Comparison of ENCODE assay signal across 8 cellular contexts in the genomic region with DNA sequence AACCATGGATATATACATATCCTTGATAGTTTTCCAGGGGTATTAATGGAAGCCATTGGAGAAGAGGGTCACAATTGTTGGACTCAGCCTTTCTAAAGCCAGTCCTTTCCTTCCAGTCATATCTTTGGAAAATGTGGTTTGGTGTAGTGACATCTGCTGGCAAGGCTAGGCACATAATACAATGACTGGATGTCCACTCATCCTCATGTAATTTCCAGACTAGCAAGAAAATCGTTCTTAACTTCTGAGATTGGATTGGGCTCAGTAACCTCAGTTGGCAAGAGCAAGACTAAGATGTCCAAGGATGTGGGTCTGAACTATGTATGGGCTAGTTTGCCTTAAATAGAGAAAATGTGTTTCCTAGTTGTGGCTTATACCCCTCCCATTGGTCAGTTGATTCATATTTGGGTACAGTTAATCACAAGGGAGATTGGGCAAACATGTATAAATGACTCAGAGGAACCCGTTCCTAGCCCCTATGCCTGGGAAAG. TPM values are rescaled to one million over a fixed set of nuclear protein-coding genes. Genes with fewer than 3 reads are reported as not detected.
DNase-seq lines count a peak whose midpoint lies in the region; ATAC-seq and TF ChIP-seq lines count a peak whose summit lies in the region.

No MANE protein-coding gene starts in this region.

- in situ Hi-C loops in transverse colon (cut with MboI; ENCODE audit: low pct_ligation_motif_present in 1 of 4, low pct_unique_long_range_greater_than_20kb in 1 of 4, low sequenced_read_pairs in 3 of 4) = loop anchor here in 3 of 4 donors (5.0 to 10.0 kb wide), 4 partner anchors 65 to 215 kb away; a partner anchor contains a TSS

- H3K27me3 ChIP-seq in BLaER1 treated with 17β-estradiol and CSF1 and Interleukin-3, amounts not matched to agents 10 nM and 100 nM = no peaks in the 10 kb centered on the region
- H3K27me3 ChIP-seq in body of pancreas = no peaks in the 10 kb centered on the region
- H3K27me3 ChIP-seq in left lung = no peaks in the 10 kb centered on the region
- H3K27me3 ChIP-seq in transverse colon = no peaks in the 10 kb centered on the region

- peak; percentile 79 for ATAC-seq in body of pancreas
- ATAC-seq in left lung = peak; percentile 76
- no peak for ATAC-seq in HG02970 (IDR thresholded peaks at IDR 0.05; ENCODE audit: low FRiP score, unreplicated experiment)

- H3K27ac ChIP-seq in BLaER1 treated with 17β-estradiol and CSF1 and Interleukin-3, amounts not matched to agents 10 nM and 100 nM = peak overlapping the region in 10 of 11 experiments; percentile 11 to 75 (median 54); a peak in 20 of 22 replicates
- no peak overlapping the region for H3K27ac ChIP-seq in body of pancreas
- peak overlapping the region in 1 of 2 donors; percentile 22 for H3K27ac ChIP-seq in left lung
- H3K27ac ChIP-seq in transverse colon = peak overlapping the region in 3 of 4 donors; percentile 17 to 30 (median 27)

- intact Hi-C loops in body of pancreas (cut with DNase I) = loop anchor here (5.0 kb wide), 2 partner anchors 62 to 217 kb away; no protein-coding TSS in a partner anchor
- intact Hi-C loops in left lung (cut with DNase I) = loop anchor here in 1 of 2 donors (5.0 to 10.0 kb wide), 2 partner anchors 72 to 205 kb away; a partner anchor contains a TSS
- intact Hi-C loops in transverse colon (cut with DNase I; ENCODE audit: low total_unique reads) = loop anchor here (2.0 kb wide), 2 partner anchors 73 to 207 kb away; a partner anchor contains a TSS

- H4K20me1 ChIP-seq in BLaER1 treated with 17β-estradiol and CSF1 and Interleukin-3, amounts not matched to agents 10 nM and 100 nM = no peaks in the 10 kb centered on the region

- H3K4me2 ChIP-seq in BLaER1 treated with 17β-estradiol and CSF1 and Interleukin-3, amounts not matched to agents 10 nM and 100 nM = peak overlapping the region; percentile 20 to 80 (median 45)

- 7% methylated on average over 2 of the region's 2 CpGs for WGBS in body of pancreas, 2 donors
- WGBS in transverse colon (ENCODE audit: low coverage in 1 of 2), 2 donors = 0 to 11% methylated on average over 1 to 2 of the region's 2 CpGs

- no peaks in the 10 kb centered on the region for H3K9me3 ChIP-seq in BLaER1 treated with 17β-estradiol and CSF1 and Interleukin-3, amounts not matched to agents 10 nM and 100 nM (replicated peaks in 1 of 11)
- H3K9me3 ChIP-seq in body of pancreas = no peaks in the 10 kb centered on the region
- H3K9me3 ChIP-seq in left lung = no peaks in the 10 kb centered on the region
- no peaks in the 10 kb centered on the region for H3K9me3 ChIP-seq in transverse colon

- H3K4me3 ChIP-seq in BLaER1 treated with 17β-estradiol and CSF1 and Interleukin-3, amounts not matched to agents 10 nM and 100 nM = no peak overlapping the region
- no peak overlapping the region for H3K4me3 ChIP-seq in GM12875 (ENCODE audit: low read depth, low read length)
- no peak overlapping the region for H3K4me3 ChIP-seq in body of pancreas
- no peak overlapping the region for H3K4me3 ChIP-seq in left lung
- no peak overlapping the region for H3K4me3 ChIP-seq in transverse colon

- no peak for TF ChIP-seq POLR2A in body of pancreas (IDR thresholded peaks at IDR 0.05)
- TF ChIP-seq POLR2A in transverse colon (IDR thresholded peaks at IDR 0.05) = no peak

- TF ChIP-seq EP300 in transverse colon (IDR thresholded peaks at IDR 0.05; ENCODE audit: low read depth) = no peak

- peaks cover 37 to 77% (median 53%) of the 10 kb centered on the region in 10 experiments for H3K4me1 ChIP-seq in BLaER1 treated with 17β-estradiol and CSF1 and Interleukin-3, amounts not matched to agents 10 nM and 100 nM
- H3K4me1 ChIP-seq in body of pancreas (no peaks in the 10 kb centered on the region), left lung (peaks cover 17 to 19% of the 10 kb centered on the region in 2 donors), transverse colon (peaks cover 0 to 47% (median 7%) of the 10 kb centered on the region in 4 donors)

- peak overlapping the region in 6 of 11 experiments; percentile 19 to 58 (median 30); a peak in 10 of 22 replicates for H3K9ac ChIP-seq in BLaER1 treated with 17β-estradiol and CSF1 and Interleukin-3, amounts not matched to agents 10 nM and 100 nM

- DNase-seq in NCI-H748 (lab: John Stamatoyannopoulos, UW; ENCODE audit: unreplicated experiment) (peak; percentile 33), body of pancreas (peak; percentile 32 to 67 (median 51)), left lung (no peak), transverse colon (peak; percentile 28)
- no peak for DNase-seq in stimulated activated naive CD4-positive, alpha-beta T cell treated with Interleukin-2 at 50 U/mL for 16 hours (lab: John Stamatoyannopoulos, UW)

- peak; percentile 47; the same call in 1 of the 2 replicates for TF ChIP-seq CTCF in GM12875 (IDR thresholded peaks at IDR 0.05; ENCODE audit: borderline replicate concordance, insufficient read depth, low read depth, low read length)
- TF ChIP-seq CTCF in body of pancreas (IDR thresholded peaks at IDR 0.05) = peak; percentile 31 to 76 (median 62)
- TF ChIP-seq CTCF in left lung (IDR thresholded peaks at IDR 0.05) = peak in 1 of 2 donors; percentile 33
- TF ChIP-seq CTCF in transverse colon (IDR thresholded peaks at IDR 0.05) = peak; percentile 40 to 62 (median 47)

- no peaks in the 10 kb centered on the region for H3K36me3 ChIP-seq in BLaER1 treated with 17β-estradiol and CSF1 and Interleukin-3, amounts not matched to agents 10 nM and 100 nM
- H3K36me3 ChIP-seq in body of pancreas (replicated peaks in 1 of 2; ENCODE audit: insufficient read depth in 1 of 2, low read depth in 2 of 2) (no peaks in the 10 kb centered on the region), left lung (no peaks in the 10 kb centered on the region), transverse colon (no peaks in the 10 kb centered on the region)

RNA-seq across cellular contexts. Expression of a gene that starts 8.7 kb away (rescaled TPM):
- total RNA-seq in body of pancreas = 10 to 100 TPM in 1 of 2 donors, 1 to 10 TPM in 1; 7.3 to 16.5 TPM
- total RNA-seq in left lung = 10 to 100 TPM; 51.3 to 55.4 TPM
- 10 to 100 TPM; 21.3 to 54.2 (median 32.8) TPM for total RNA-seq in transverse colon

RNA-seq across cellular contexts. Expression of a gene that starts 15.8 kb away (rescaled TPM):
- 10 to 100 TPM in 1 of 2 donors, 1 to 10 TPM in 1; 4.3 to 11.7 TPM for total RNA-seq in body of pancreas
- 10 to 100 TPM; 11.9 to 13.4 TPM for total RNA-seq in left lung
- 10 to 100 TPM in 2 of 4 donors, 1 to 10 TPM in 2; 8.6 to 14.6 (median 10.7) TPM for total RNA-seq in transverse colon

Comparison
In these comparisons a context has a peak if more than half of its experiments do, and no peak if none do; other contexts are left out.
1. H3K27ac ChIP-seq: peak in BLaER1 treated with 17β-estradiol and CSF1 and Interleukin-3, amounts not matched to agents 10 nM and 100 nM (10 of 11) and transverse colon (3 of 4); none in body of pancreas (0 of 4).
2. DNase-seq: peak in NCI-H748 (single experiment), body of pancreas (4 of 4) and transverse colon (single experiment); none in left lung (0 of 2) and stimulated activated naive CD4-positive, alpha-beta T cell treated with Interleukin-2 at 50 U/mL for 16 hours (single experiment).